8 cellular contexts compared by ENCODE assay signal in genomic region chr16:29807426-29808218, GRCh38. TPM values are rescaled to one million over a fixed set of nuclear protein-coding genes. Genes with fewer than 3 reads are reported as not detected.
A peak's percentile ranks its signal among the peaks of the same experiment; 100 is the strongest.
DNase-seq lines count a peak whose midpoint lies in the region; ATAC-seq, FAIRE-seq and TF ChIP-seq lines count a peak whose summit lies in the region.

No MANE protein-coding gene starts in this region.

- no peaks in the 10 kb centered on the region for H3K9me3 ChIP-seq in CD8-positive, alpha-beta memory T cell (ENCODE audit: low read length)
- no peaks in the 10 kb centered on the region for H3K9me3 ChIP-seq in small intestine (ENCODE audit: control insufficient read depth, low read depth)

- peak overlapping the region; percentile 79 for H3K27ac ChIP-seq in CD8-positive, alpha-beta memory T cell (ENCODE audit: low read depth, low read length)
- peak overlapping the region; percentile 77 to 91 for H3K27ac ChIP-seq in small intestine (ENCODE audit: low read depth in 1 of 2, low read length in 1 of 2)

- peaks cover 50 to 67% (median 58%) of the 10 kb centered on the region in 3 donors for H3K4me1 Mint-ChIP-seq in CD8-positive, alpha-beta memory T cell
- peaks cover 50% of the 10 kb centered on the region for H3K4me1 Mint-ChIP-seq in WTC11
- peaks cover 52 to 55% of the 10 kb centered on the region in 2 donors for H3K4me1 Mint-ChIP-seq in immature natural killer cell

- H3K27me3 Mint-ChIP-seq in CD8-positive, alpha-beta memory T cell = peaks cover 0 to 5% of the 10 kb centered on the region in 2 donors
- H3K27me3 Mint-ChIP-seq in WTC11 (ENCODE audit: low read depth) (no peaks in the 10 kb centered on the region), immature natural killer cell (ENCODE audit: low read depth in 3 of 3) (peaks cover 35 to 45% (median 42%) of the 10 kb centered on the region in 3 donors)

- peak overlapping the region; percentile 71 for H3K4me3 ChIP-seq in CD8-positive, alpha-beta memory T cell (ENCODE audit: low read length)
- H3K4me3 ChIP-seq in bronchial epithelial cell (ENCODE audit: low read depth, low read length) (peak overlapping the region; percentile 63), small intestine (ENCODE audit: low read depth in 1 of 2, low read length in 2 of 2) (peak overlapping the region; percentile 84 to 97)

- peaks cover 3 to 37% (median 4%) of the 10 kb centered on the region in 3 donors for H3K36me3 Mint-ChIP-seq in CD8-positive, alpha-beta memory T cell
- H3K36me3 Mint-ChIP-seq in WTC11 (peaks cover 13% of the 10 kb centered on the region), immature natural killer cell (peaks cover 4% of the 10 kb centered on the region in 3 donors)

- TF ChIP-seq CTCF in WTC11 (IDR thresholded peaks at IDR 0.05) (no peak), bronchial epithelial cell (IDR thresholded peaks at IDR 0.05; ENCODE audit: insufficient read depth, low read length, severe bottlenecking) (peak; percentile 75)

- peaks cover 0 to 2% (median 0%) of the 10 kb centered on the region in 5 donors for H3K9me3 Mint-ChIP-seq in CD8-positive, alpha-beta memory T cell
- no peaks in the 10 kb centered on the region for H3K9me3 Mint-ChIP-seq in WTC11
- no peaks in the 10 kb centered on the region for H3K9me3 Mint-ChIP-seq in immature natural killer cell

- 0 to 2% (median 1%) methylated on average over 62 to 69 of the region's 69 CpGs for WGBS in small intestine, 3 donors

- peak; percentile 60 for TF ChIP-seq POLR2A in H54 (IDR thresholded peaks at IDR 0.05; ENCODE audit: low read depth, low read length)

- H3K4me3 Mint-ChIP-seq in CD8-positive, alpha-beta memory T cell = peak overlapping the region; percentile 88 to 96 (median 93)
- peak overlapping the region; percentile 88 for H3K4me3 Mint-ChIP-seq in WTC11
- H3K4me3 Mint-ChIP-seq in immature natural killer cell = peak overlapping the region; percentile 90 to 98 (median 95)

- H3K27me3 ChIP-seq in CD8-positive, alpha-beta memory T cell (ENCODE audit: insufficient read depth, low read length, poor library complexity, severe bottlenecking) = no peaks in the 10 kb centered on the region
- H3K27me3 ChIP-seq in bronchial epithelial cell (ENCODE audit: control insufficient read depth, insufficient read depth, low read length) = no peaks in the 10 kb centered on the region
- H3K27me3 ChIP-seq in small intestine (ENCODE audit: control insufficient read depth in 2 of 2, insufficient read depth in 2 of 2, low read length in 2 of 2) = no peaks in the 10 kb centered on the region

- peak overlapping the region; percentile 93 to 100 (median 100) for H3K27ac Mint-ChIP-seq in CD8-positive, alpha-beta memory T cell
- peak overlapping the region; percentile 97 for H3K27ac Mint-ChIP-seq in WTC11
- H3K27ac Mint-ChIP-seq in immature natural killer cell = peak overlapping the region; percentile 96 to 100 (median 100)

- no peak for FAIRE-seq in H54 (lab: Jason Lieb, UNC)
- no peak for FAIRE-seq in bronchial epithelial cell (lab: Jason Lieb, UNC)
- FAIRE-seq in small intestine (lab: Jason Lieb, UNC) = no peak

- H3K4me1 ChIP-seq in CD8-positive, alpha-beta memory T cell (ENCODE audit: insufficient read depth, low read length) = peaks cover 48% of the 10 kb centered on the region
- peaks cover 7 to 18% of the 10 kb centered on the region in 2 donors for H3K4me1 ChIP-seq in small intestine (ENCODE audit: control insufficient read depth in 2 of 2, insufficient read depth in 1 of 2, low read depth in 1 of 2, low read length in 1 of 2)

- POLR2A ChIA-PET in CD8-positive, alpha-beta memory T cell (lab: Charles Lee) = interaction anchor here (0.5 to 4.1 kb wide), 20 partner anchors 9 to 1317 kb away, joined by 3 to 59 read pairs (median 5); partner anchors contain the start of genes ALDOA, ASPHD1, C16orf54 and KIF22
- POLR2A ChIA-PET in WTC11 (lab: Charles Lee) = interaction anchor here (0.8 to 2.4 kb wide), 7 partner anchors 8 to 108 kb away, joined by 3 to 12 read pairs (median 4); partner anchors contain the start of genes ASPHD1, CDIPT, KIF22 and PAGR1

- CTCF ChIA-PET in CD8-positive, alpha-beta memory T cell (lab: Charles Lee) = interaction anchor here (0.6 to 5.0 kb wide), 23 partner anchors 9 to 211 kb away, joined by 3 to 92 read pairs (median 4); partner anchors contain the start of genes KIF22, MVP and PAGR1
- CTCF ChIA-PET in WTC11 (lab: Charles Lee) = interaction anchor here (0.5 to 3.3 kb wide), 16 partner anchors 9 to 258 kb away, joined by 3 to 33 read pairs (median 7); partner anchors contain the start of genes ALDOA, ASPHD1, CDIPT and KIF22

- peaks cover 5% of the 10 kb centered on the region for H3K36me3 ChIP-seq in CD8-positive, alpha-beta memory T cell (ENCODE audit: insufficient read depth, low read length)
- H3K36me3 ChIP-seq in bronchial epithelial cell (ENCODE audit: control insufficient read depth, insufficient read depth, low read length) (peaks cover 13% of the 10 kb centered on the region), small intestine (ENCODE audit: control insufficient read depth in 2 of 2, insufficient read depth in 2 of 2, low read length in 2 of 2) (no peaks in the 10 kb centered on the region)

- ATAC-seq in WTC11 (peak; percentile 1), HG03139 (IDR thresholded peaks at IDR 0.05; ENCODE audit: unreplicated experiment) (no peak)

- DNase-seq in CD8-positive, alpha-beta memory T cell = peak; percentile 81 to 93 (median 92)
- DNase-seq in H54 (ENCODE audit: insufficient read length, low spot score) = no peak
- DNase-seq in NCI-H2227 treated with DMSO at 0.1 percent for 48 hours (lab: John Stamatoyannopoulos, UW) = peak; percentile 83
- DNase-seq in WTC11 (ENCODE audit: low spot score) = peak; percentile 76
- DNase-seq in bronchial epithelial cell (ENCODE audit: low read depth) = peak; percentile 79
- DNase-seq in immature natural killer cell = peak; percentile 91 to 93 (median 92)
- DNase-seq in small intestine = peak; percentile 89

TF ChIP-seq in WTC11, 78 proteins besides CTCF, POLR2A, EP300 and RAD21 (continues in another document):
- TF ChIP-seq ZNF219 (CRISPR knock-in tag; IDR thresholded peaks at IDR 0.05; ENCODE audit: borderline replicate concordance) (peak; percentile 78; the same call in 1 of the 2 replicates), NFATC4 (CRISPR knock-in tag; IDR thresholded peaks at IDR 0.05) (no peak), IRF2 (CRISPR knock-in tag; IDR thresholded peaks at IDR 0.05; ENCODE audit: borderline replicate concordance, low read depth) (no peak)
- TF ChIP-seq, protein P1, sequence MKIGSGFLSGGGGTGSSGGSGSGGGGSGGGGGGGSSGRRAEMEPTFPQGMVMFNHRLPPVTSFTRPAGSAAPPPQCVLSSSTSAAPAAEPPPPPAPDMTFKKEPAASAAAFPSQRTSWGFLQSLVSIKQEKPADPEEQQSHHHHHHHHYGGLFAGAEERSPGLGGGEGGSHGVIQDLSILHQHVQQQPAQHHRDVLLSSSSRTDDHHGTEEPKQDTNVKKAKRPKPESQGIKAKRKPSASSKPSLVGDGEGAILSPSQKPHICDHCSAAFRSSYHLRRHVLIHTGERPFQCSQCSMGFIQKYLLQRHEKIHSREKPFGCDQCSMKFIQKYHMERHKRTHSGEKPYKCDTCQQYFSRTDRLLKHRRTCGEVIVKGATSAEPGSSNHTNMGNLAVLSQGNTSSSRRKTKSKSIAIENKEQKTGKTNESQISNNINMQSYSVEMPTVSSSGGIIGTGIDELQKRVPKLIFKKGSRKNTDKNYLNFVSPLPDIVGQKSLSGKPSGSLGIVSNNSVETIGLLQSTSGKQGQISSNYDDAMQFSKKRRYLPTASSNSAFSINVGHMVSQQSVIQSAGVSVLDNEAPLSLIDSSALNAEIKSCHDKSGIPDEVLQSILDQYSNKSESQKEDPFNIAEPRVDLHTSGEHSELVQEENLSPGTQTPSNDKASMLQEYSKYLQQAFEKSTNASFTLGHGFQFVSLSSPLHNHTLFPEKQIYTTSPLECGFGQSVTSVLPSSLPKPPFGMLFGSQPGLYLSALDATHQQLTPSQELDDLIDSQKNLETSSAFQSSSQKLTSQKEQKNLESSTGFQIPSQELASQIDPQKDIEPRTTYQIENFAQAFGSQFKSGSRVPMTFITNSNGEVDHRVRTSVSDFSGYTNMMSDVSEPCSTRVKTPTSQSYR (CRISPR knock-in tag; IDR thresholded peaks at IDR 0.05) = peak; percentile 85
- TF ChIP-seq, protein P2, sequence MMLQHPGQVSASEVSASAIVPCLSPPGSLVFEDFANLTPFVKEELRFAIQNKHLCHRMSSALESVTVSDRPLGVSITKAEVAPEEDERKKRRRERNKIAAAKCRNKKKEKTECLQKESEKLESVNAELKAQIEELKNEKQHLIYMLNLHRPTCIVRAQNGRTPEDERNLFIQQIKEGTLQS (CRISPR knock-in tag; conservative IDR thresholded peaks at IDR 0.05) = no peak

RNA-seq across cellular contexts. Expression of gene MAZ, which starts 1.3 kb away (rescaled TPM):
- total RNA-seq in CD8-positive, alpha-beta memory T cell = 100 to 1,000 TPM; 455 to 478 TPM
- polyA plus RNA-seq in CD8-positive, alpha-beta memory T cell = 85.7 TPM
- 392 to 405 TPM (median 395 TPM) in 3 replicates for total RNA-seq in WTC11 (2021)
- 125 and 168 TPM in 2 replicates for total RNA-seq in bronchial epithelial cell
- 10 to 100 TPM; 49.2 to 54.8 (median 52.7) TPM for polyA plus RNA-seq in immature natural killer cell
- polyA plus RNA-seq in small intestine = 100 to 1,000 TPM in 1 of 3 donors, 10 to 100 TPM in 2; 91.9 to 269 (median 96.2) TPM

RNA-seq across cellular contexts. Expression of gene PRRT2, which starts 4.4 kb away (rescaled TPM):
- total RNA-seq in CD8-positive, alpha-beta memory T cell = 1 to 10 TPM; 1.2 to 1.3 TPM
- polyA plus RNA-seq in CD8-positive, alpha-beta memory T cell = 0.18 TPM
- total RNA-seq in WTC11 (2021) (20.5 to 25.3 TPM (median 23.6 TPM) in 3 replicates), bronchial epithelial cell (not detected in 2 replicates)
- polyA plus RNA-seq in immature natural killer cell (not detected), small intestine (1 to 10 TPM in 1 of 3 donors, under 1 TPM in 1, not detected in 1; 0.27 to 2.7 TPM)

RNA-seq across cellular contexts. Expression of gene PAGR1, which starts 8.3 kb away (rescaled TPM):
- total RNA-seq in CD8-positive, alpha-beta memory T cell = 10 to 100 TPM; 41.9 to 44.3 TPM
- polyA plus RNA-seq in CD8-positive, alpha-beta memory T cell = 53.1 TPM
- 60.1 to 69.0 TPM (median 66.8 TPM) in 3 replicates for total RNA-seq in WTC11 (2021)
- 15.2 and 24.7 TPM in 2 replicates for total RNA-seq in bronchial epithelial cell
- polyA plus RNA-seq in immature natural killer cell = 10 to 100 TPM; 44.8 to 55.2 (median 46.1) TPM
- 10 to 100 TPM; 36.9 to 46.0 (median 45.9) TPM for polyA plus RNA-seq in small intestine

RNA-seq across cellular contexts. Expression of gene MVP, which starts 12.6 kb away (rescaled TPM):
- total RNA-seq in CD8-positive, alpha-beta memory T cell = 10 to 100 TPM; 54.5 to 55.4 TPM
- 155 TPM for polyA plus RNA-seq in CD8-positive, alpha-beta memory T cell
- total RNA-seq in WTC11 (2021) = 8.9 to 10.8 TPM (median 10.0 TPM) in 3 replicates
- total RNA-seq in bronchial epithelial cell = 87.1 and 118 TPM in 2 replicates
- polyA plus RNA-seq in immature natural killer cell = 100 to 1,000 TPM; 103 to 195 (median 142) TPM
- polyA plus RNA-seq in small intestine = 100 to 1,000 TPM; 256 to 558 (median 328) TPM

RNA-seq across cellular contexts. Expression of gene KIF22, which starts 17.1 kb away (rescaled TPM):
- total RNA-seq in CD8-positive, alpha-beta memory T cell = 100 to 1,000 TPM; 118 to 131 TPM
- polyA plus RNA-seq in CD8-positive, alpha-beta memory T cell = 61.2 TPM
- 165 to 182 TPM (median 175 TPM) in 3 replicates for total RNA-seq in WTC11 (2021)
- 11.3 and 12.0 TPM in 2 replicates for total RNA-seq in bronchial epithelial cell
- 10 to 100 TPM; 33.1 to 45.2 (median 33.3) TPM for polyA plus RNA-seq in immature natural killer cell
- 10 to 100 TPM; 17.0 to 61.7 (median 23.5) TPM for polyA plus RNA-seq in small intestine
